35 cellular contexts compared by ENCODE assay signal in genomic region chr9:94891183-94891582, GRCh38.
"Had no signal": no experiment of that assay in that cellular context is flagged by ENCODE, and none has a peak within 500 bp of the region (broad histone marks: within the 10 kb centered on the region; RNA-seq: fewer than 3 reads in every experiment).

No MANE protein-coding gene starts in this region.

- H3K4me3 ChIP-seq: MG63 had no signal

- DNase-seq: Kasumi-1, MG63, MM.1S, MV-4-11, NCI-H1048, NCI-H1092, NCI-H1092 treated with DMSO at 0.1 percent for 48 hours, NCI-H1105, NCI-H1105 treated with DMSO at 0.1 percent for 48 hours, NCI-H1417, NCI-H1417 treated with DMSO at 0.1 percent for 48 hours, NCI-H1436, NCI-H1436 treated with DMSO at 0.1 percent for 48 hours, NCI-H146, NCI-H1694, NCI-H1694 treated with DMSO at 0.1 percent for 48 hours, NCI-H187, NCI-H187 treated with DMSO at 0.1 percent for 48 hours, NCI-H1930, NCI-H2029, NCI-H2029 treated with DMSO at 0.1 percent for 48 hours, NCI-H2081, NCI-H2081 treated with DMSO at 0.1 percent for 48 hours, NCI-H2107, NCI-H2171, NCI-H2171 treated with DMSO at 0.1 percent for 48 hours, NCI-H2227 treated with DMSO at 0.1 percent for 48 hours, NCI-H226, NCI-H345, NCI-H446, NCI-H446 treated with DMSO at 0.1 percent for 48 hours, NCI-H510A, NCI-H510A treated with DMSO at 0.1 percent for 48 hours, NCI-H524, NCI-H524 treated with DMSO at 0.1 percent for 48 hours had no signal

- H3K27me3 ChIP-seq: MG63 had no signal
